ENCODE assay signal across 1 cellular context in the genomic region with DNA sequence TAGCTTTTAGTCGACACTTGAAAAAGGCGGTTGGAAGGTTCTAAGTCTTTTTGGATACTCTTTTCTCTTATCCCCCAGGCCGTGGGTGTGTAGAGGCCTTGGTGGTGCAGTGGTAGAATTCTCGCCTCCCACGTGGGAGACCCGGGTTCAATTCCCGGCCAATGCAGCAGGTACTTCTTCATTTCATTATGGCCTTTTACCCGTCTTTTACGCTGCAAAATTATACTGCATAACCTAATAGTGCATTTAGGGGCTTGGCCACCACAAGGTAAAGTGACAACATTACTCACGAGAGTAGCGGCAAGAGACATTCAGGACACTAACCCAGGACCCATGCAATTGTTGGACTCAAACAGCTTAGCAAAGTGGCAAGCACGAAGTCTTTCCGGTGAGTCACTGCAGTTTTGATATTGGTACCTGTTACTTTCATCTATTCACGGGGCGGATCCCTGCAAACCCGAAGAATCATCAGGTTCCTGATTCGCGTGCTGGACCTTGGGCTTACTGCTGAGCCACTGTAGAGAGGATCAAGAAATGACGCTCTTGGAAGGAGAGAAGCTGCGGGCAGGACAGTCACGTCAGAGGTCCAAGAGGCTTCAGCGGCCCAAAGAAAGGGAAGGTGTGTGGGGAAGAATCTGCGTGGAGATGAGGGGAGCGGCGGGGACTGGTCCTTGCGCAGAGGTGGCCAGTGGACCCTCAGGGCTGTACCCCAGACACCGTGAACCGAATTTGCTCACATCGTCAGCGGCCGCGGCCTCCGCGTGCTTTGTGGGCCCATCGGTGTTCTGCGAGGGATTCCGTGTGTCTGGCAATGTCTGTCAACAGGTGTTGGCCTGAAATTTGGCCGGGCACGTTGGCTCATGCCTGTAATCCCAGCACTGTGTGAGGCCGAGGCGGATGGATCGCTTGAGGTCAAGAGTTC.
A peak's percentile ranks its signal among the peaks of the same experiment; 100 is the strongest.
TF ChIP-seq lines count a peak whose summit lies in the region.

No MANE protein-coding gene starts in this region.

TF ChIP-seq in HepG2, 621 proteins besides CTCF, POLR2A, EP300 and RAD21 (continued from another document and continues in another):
- TF ChIP-seq, protein P1, sequence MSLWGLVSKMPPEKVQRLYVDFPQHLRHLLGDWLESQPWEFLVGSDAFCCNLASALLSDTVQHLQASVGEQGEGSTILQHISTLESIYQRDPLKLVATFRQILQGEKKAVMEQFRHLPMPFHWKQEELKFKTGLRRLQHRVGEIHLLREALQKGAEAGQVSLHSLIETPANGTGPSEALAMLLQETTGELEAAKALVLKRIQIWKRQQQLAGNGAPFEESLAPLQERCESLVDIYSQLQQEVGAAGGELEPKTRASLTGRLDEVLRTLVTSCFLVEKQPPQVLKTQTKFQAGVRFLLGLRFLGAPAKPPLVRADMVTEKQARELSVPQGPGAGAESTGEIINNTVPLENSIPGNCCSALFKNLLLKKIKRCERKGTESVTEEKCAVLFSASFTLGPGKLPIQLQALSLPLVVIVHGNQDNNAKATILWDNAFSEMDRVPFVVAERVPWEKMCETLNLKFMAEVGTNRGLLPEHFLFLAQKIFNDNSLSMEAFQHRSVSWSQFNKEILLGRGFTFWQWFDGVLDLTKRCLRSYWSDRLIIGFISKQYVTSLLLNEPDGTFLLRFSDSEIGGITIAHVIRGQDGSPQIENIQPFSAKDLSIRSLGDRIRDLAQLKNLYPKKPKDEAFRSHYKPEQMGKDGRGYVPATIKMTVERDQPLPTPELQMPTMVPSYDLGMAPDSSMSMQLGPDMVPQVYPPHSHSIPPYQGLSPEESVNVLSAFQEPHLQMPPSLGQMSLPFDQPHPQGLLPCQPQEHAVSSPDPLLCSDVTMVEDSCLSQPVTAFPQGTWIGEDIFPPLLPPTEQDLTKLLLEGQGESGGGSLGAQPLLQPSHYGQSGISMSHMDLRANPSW (CRISPR knock-in tag; IDR thresholded peaks at IDR 0.05; ENCODE audit: borderline replicate concordance) = no peak
- TF ChIP-seq TP53 (CRISPR knock-in tag; conservative IDR thresholded peaks at IDR 0.05) = no peak
- no peak for TF ChIP-seq TBP (CRISPR knock-in tag; IDR thresholded peaks at IDR 0.05)
- TF ChIP-seq ZNF737 (CRISPR knock-in tag; IDR thresholded peaks at IDR 0.05; ENCODE audit: borderline replicate concordance) = no peak
- no peak for TF ChIP-seq SRF (IDR thresholded peaks at IDR 0.05; ENCODE audit: low read depth, low read length)
- TF ChIP-seq ZNF343 (CRISPR knock-in tag; IDR thresholded peaks at IDR 0.05) = no peak
- no peak for TF ChIP-seq CREM (IDR thresholded peaks at IDR 0.05)
- no peak for TF ChIP-seq CREM (CRISPR knock-in tag; IDR thresholded peaks at IDR 0.05)
- no peak for TF ChIP-seq ZNF629 (CRISPR knock-in tag; conservative IDR thresholded peaks at IDR 0.05)
- no peak for TF ChIP-seq KLF16 (CRISPR knock-in tag; IDR thresholded peaks at IDR 0.05)
- TF ChIP-seq ZNF768 (CRISPR knock-in tag; IDR thresholded peaks at IDR 0.05) = no peak
- TF ChIP-seq ATAD3A (CRISPR knock-in tag; IDR thresholded peaks at IDR 0.05) = no peak
- TF ChIP-seq ZFP1 (CRISPR knock-in tag; IDR thresholded peaks at IDR 0.05) = no peak
- TF ChIP-seq EEA1 (CRISPR knock-in tag; IDR thresholded peaks at IDR 0.05; ENCODE audit: borderline replicate concordance) = no peak
- TF ChIP-seq RXRB (CRISPR knock-in tag; IDR thresholded peaks at IDR 0.05; ENCODE audit: borderline replicate concordance) = no peak
- TF ChIP-seq, protein P2, sequence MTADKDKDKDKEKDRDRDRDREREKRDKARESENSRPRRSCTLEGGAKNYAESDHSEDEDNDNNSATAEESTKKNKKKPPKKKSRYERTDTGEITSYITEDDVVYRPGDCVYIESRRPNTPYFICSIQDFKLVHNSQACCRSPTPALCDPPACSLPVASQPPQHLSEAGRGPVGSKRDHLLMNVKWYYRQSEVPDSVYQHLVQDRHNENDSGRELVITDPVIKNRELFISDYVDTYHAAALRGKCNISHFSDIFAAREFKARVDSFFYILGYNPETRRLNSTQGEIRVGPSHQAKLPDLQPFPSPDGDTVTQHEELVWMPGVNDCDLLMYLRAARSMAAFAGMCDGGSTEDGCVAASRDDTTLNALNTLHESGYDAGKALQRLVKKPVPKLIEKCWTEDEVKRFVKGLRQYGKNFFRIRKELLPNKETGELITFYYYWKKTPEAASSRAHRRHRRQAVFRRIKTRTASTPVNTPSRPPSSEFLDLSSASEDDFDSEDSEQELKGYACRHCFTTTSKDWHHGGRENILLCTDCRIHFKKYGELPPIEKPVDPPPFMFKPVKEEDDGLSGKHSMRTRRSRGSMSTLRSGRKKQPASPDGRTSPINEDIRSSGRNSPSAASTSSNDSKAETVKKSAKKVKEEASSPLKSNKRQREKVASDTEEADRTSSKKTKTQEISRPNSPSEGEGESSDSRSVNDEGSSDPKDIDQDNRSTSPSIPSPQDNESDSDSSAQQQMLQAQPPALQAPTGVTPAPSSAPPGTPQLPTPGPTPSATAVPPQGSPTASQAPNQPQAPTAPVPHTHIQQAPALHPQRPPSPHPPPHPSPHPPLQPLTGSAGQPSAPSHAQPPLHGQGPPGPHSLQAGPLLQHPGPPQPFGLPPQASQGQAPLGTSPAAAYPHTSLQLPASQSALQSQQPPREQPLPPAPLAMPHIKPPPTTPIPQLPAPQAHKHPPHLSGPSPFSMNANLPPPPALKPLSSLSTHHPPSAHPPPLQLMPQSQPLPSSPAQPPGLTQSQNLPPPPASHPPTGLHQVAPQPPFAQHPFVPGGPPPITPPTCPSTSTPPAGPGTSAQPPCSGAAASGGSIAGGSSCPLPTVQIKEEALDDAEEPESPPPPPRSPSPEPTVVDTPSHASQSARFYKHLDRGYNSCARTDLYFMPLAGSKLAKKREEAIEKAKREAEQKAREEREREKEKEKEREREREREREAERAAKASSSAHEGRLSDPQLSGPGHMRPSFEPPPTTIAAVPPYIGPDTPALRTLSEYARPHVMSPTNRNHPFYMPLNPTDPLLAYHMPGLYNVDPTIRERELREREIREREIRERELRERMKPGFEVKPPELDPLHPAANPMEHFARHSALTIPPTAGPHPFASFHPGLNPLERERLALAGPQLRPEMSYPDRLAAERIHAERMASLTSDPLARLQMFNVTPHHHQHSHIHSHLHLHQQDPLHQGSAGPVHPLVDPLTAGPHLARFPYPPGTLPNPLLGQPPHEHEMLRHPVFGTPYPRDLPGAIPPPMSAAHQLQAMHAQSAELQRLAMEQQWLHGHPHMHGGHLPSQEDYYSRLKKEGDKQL (CRISPR knock-in tag; IDR thresholded peaks at IDR 0.05; ENCODE audit: low read depth) = no peak
- TF ChIP-seq TGIF2 (CRISPR knock-in tag; IDR thresholded peaks at IDR 0.05) = no peak
- peak; percentile 50; the same call in 1 of the 2 replicates for TF ChIP-seq BHLHE40 (IDR thresholded peaks at IDR 0.05; ENCODE audit: low read length)
- no peak for TF ChIP-seq ZNF30 (CRISPR knock-in tag; IDR thresholded peaks at IDR 0.05)
- no peak for TF ChIP-seq NBN (conservative IDR thresholded peaks at IDR 0.05)
- TF ChIP-seq ZFP36 (IDR thresholded peaks at IDR 0.05; ENCODE audit: borderline replicate concordance, low read depth, low read length, partially characterized antibody) = no peak
- no peak for TF ChIP-seq ZFP82 (CRISPR knock-in tag; IDR thresholded peaks at IDR 0.05; ENCODE audit: borderline replicate concordance)
- TF ChIP-seq, protein P3, sequence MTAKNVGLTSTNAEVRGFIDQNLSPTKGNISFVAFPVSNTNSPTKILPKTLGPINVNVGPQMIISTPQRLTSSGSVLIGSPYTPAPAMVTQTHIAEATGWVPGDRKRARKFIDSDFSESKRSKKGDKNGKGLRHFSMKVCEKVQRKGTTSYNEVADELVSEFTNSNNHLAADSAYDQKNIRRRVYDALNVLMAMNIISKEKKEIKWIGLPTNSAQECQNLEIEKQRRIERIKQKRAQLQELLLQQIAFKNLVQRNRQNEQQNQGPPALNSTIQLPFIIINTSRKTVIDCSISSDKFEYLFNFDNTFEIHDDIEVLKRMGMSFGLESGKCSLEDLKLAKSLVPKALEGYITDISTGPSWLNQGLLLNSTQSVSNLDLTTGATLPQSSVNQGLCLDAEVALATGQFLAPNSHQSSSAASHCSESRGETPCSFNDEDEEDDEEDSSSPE (CRISPR knock-in tag; IDR thresholded peaks at IDR 0.05) = no peak
- TF ChIP-seq ARNT2 (CRISPR knock-in tag; IDR thresholded peaks at IDR 0.05; ENCODE audit: low read depth) = no peak
- TF ChIP-seq, protein P4, sequence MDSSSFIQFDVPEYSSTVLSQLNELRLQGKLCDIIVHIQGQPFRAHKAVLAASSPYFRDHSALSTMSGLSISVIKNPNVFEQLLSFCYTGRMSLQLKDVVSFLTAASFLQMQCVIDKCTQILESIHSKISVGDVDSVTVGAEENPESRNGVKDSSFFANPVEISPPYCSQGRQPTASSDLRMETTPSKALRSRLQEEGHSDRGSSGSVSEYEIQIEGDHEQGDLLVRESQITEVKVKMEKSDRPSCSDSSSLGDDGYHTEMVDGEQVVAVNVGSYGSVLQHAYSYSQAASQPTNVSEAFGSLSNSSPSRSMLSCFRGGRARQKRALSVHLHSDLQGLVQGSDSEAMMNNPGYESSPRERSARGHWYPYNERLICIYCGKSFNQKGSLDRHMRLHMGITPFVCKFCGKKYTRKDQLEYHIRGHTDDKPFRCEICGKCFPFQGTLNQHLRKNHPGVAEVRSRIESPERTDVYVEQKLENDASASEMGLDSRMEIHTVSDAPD (CRISPR knock-in tag; IDR thresholded peaks at IDR 0.05) = no peak
- no peak for TF ChIP-seq ZNF557 (CRISPR knock-in tag; IDR thresholded peaks at IDR 0.05)
- no peak for TF ChIP-seq SRSF4 (IDR thresholded peaks at IDR 0.05; ENCODE audit: low read depth, low read length, poor library complexity, severe bottlenecking)
- no peak for TF ChIP-seq MIXL1 (CRISPR knock-in tag; IDR thresholded peaks at IDR 0.05)
- no peak for TF ChIP-seq DNMT1 (CRISPR knock-in tag; IDR thresholded peaks at IDR 0.05)
- no peak for TF ChIP-seq ATRX (CRISPR knock-in tag; IDR thresholded peaks at IDR 0.05; ENCODE audit: borderline replicate concordance)
- TF ChIP-seq ZNF12 (CRISPR knock-in tag; IDR thresholded peaks at IDR 0.05) = no peak
- TF ChIP-seq, protein P5, sequence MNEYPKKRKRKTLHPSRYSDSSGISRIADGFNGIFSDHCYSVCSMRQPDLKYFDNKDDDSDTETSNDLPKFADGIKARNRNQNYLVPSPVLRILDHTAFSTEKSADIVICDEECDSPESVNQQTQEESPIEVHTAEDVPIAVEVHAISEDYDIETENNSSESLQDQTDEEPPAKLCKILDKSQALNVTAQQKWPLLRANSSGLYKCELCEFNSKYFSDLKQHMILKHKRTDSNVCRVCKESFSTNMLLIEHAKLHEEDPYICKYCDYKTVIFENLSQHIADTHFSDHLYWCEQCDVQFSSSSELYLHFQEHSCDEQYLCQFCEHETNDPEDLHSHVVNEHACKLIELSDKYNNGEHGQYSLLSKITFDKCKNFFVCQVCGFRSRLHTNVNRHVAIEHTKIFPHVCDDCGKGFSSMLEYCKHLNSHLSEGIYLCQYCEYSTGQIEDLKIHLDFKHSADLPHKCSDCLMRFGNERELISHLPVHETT (CRISPR knock-in tag; conservative IDR thresholded peaks at IDR 0.05) = no peak
- TF ChIP-seq, protein P6, sequence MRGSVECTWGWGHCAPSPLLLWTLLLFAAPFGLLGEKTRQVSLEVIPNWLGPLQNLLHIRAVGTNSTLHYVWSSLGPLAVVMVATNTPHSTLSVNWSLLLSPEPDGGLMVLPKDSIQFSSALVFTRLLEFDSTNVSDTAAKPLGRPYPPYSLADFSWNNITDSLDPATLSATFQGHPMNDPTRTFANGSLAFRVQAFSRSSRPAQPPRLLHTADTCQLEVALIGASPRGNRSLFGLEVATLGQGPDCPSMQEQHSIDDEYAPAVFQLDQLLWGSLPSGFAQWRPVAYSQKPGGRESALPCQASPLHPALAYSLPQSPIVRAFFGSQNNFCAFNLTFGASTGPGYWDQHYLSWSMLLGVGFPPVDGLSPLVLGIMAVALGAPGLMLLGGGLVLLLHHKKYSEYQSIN (CRISPR knock-in tag; IDR thresholded peaks at IDR 0.05; ENCODE audit: borderline replicate concordance) = no peak
- TF ChIP-seq ZSCAN29 (CRISPR knock-in tag; conservative IDR thresholded peaks at IDR 0.05) = no peak
- TF ChIP-seq KAT7 (CRISPR knock-in tag; IDR thresholded peaks at IDR 0.05; ENCODE audit: borderline replicate concordance) = no peak
- no peak for TF ChIP-seq RFX5 (IDR thresholded peaks at IDR 0.05; ENCODE audit: low read depth, low read length)
- TF ChIP-seq ZNF569 (CRISPR knock-in tag; IDR thresholded peaks at IDR 0.05; ENCODE audit: borderline replicate concordance) = no peak
- TF ChIP-seq ZNF547 (CRISPR knock-in tag; IDR thresholded peaks at IDR 0.05) = 0 out of 2 replicates have a peak, but pooled peaks have one; percentile 28
- TF ChIP-seq FIP1L1 (IDR thresholded peaks at IDR 0.05; ENCODE audit: borderline replicate concordance, insufficient read depth, low read depth, low read length) = no peak
- no peak for TF ChIP-seq JUN (CRISPR knock-in tag; IDR thresholded peaks at IDR 0.05)
- TF ChIP-seq, protein P7, sequence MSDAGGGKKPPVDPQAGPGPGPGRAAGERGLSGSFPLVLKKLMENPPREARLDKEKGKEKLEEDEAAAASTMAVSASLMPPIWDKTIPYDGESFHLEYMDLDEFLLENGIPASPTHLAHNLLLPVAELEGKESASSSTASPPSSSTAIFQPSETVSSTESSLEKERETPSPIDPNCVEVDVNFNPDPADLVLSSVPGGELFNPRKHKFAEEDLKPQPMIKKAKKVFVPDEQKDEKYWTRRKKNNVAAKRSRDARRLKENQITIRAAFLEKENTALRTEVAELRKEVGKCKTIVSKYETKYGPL (CRISPR knock-in tag; IDR thresholded peaks at IDR 0.05) = no peak
- no peak for TF ChIP-seq ZNF781 (CRISPR knock-in tag; IDR thresholded peaks at IDR 0.05; ENCODE audit: borderline replicate concordance, not compliant biosample characterization)
- no peak for TF ChIP-seq ZNF589 (CRISPR knock-in tag; conservative IDR thresholded peaks at IDR 0.05)
- TF ChIP-seq XRCC5 (optimal IDR thresholded peaks at IDR 0.05; ENCODE audit: low read length) = no peak
- TF ChIP-seq RELA (CRISPR knock-in tag; IDR thresholded peaks at IDR 0.05) = no peak
- no peak for TF ChIP-seq ZNF660 (CRISPR knock-in tag; IDR thresholded peaks at IDR 0.05; ENCODE audit: borderline replicate concordance, low read depth)
- no peak for TF ChIP-seq ZNF354B (CRISPR knock-in tag; IDR thresholded peaks at IDR 0.05)
- no peak for TF ChIP-seq HNRNPK (IDR thresholded peaks at IDR 0.05; ENCODE audit: low read depth, low read length, poor library complexity, severe bottlenecking)
- no peak for TF ChIP-seq HMGXB4 (CRISPR knock-in tag; IDR thresholded peaks at IDR 0.05; ENCODE audit: borderline replicate concordance in 1 of 2, low read depth in 1 of 2)
- no peak for TF ChIP-seq ZNF260 (CRISPR knock-in tag; IDR thresholded peaks at IDR 0.05; ENCODE audit: borderline replicate concordance, low read depth)
